In the genomic region with DNA sequence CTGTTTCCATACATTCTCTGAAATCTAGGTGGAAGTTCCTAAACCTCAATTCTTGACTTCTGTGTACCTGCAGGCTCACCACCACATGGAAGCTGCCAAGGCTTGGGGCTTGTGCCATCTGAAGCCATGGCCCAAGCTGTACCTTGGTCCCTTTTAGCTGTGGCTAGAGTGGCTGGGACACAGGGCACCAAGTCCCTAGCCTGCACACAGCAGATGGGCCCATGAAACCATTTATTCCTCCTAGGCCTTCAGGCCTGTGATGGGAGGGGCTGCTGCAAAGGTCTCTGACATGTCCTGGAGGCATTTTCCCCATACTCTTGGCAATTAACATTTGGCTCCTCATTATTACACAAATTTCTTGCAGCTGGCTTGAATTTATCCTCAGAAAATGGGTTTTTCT, we compare ENCODE assay signal across 36 cellular contexts. TPM values are rescaled to one million over a fixed set of nuclear protein-coding genes. Genes with fewer than 3 reads are reported as not detected.
"Had no signal": no experiment of that assay in that cellular context is flagged by ENCODE, and none has a peak within 500 bp of the region (broad histone marks: within the 10 kb centered on the region; RNA-seq: fewer than 3 reads in every experiment).

No MANE protein-coding gene starts in this region.

- H3K9me3 ChIP-seq: MG63 had no signal

- H3K36me3 ChIP-seq: MG63 had no signal

- H3K4me3 ChIP-seq: MG63 had no signal

- DNase-seq: Kasumi-1, MG63, MM.1S, MV-4-11, NCI-H1048, NCI-H1092, NCI-H1092 treated with DMSO at 0.1 percent for 48 hours, NCI-H1105, NCI-H1105 treated with DMSO at 0.1 percent for 48 hours, NCI-H1417, NCI-H1417 treated with DMSO at 0.1 percent for 48 hours, NCI-H1436, NCI-H1436 treated with DMSO at 0.1 percent for 48 hours, NCI-H146, NCI-H1694, NCI-H1694 treated with DMSO at 0.1 percent for 48 hours, NCI-H187, NCI-H187 treated with DMSO at 0.1 percent for 48 hours, NCI-H1930, NCI-H2029, NCI-H2029 treated with DMSO at 0.1 percent for 48 hours, NCI-H2081, NCI-H2081 treated with DMSO at 0.1 percent for 48 hours, NCI-H2107, NCI-H2171, NCI-H2171 treated with DMSO at 0.1 percent for 48 hours, NCI-H2227 treated with DMSO at 0.1 percent for 48 hours, NCI-H226, NCI-H345, NCI-H446, NCI-H446 treated with DMSO at 0.1 percent for 48 hours, NCI-H510A, NCI-H510A treated with DMSO at 0.1 percent for 48 hours, NCI-H524, NCI-H524 treated with DMSO at 0.1 percent for 48 hours had no signal

- H3K27me3 ChIP-seq: MG63 had no signal

RNA-seq across cellular contexts. Expression of a gene that starts 40.0 kb away (rescaled TPM):
- total RNA-seq: M059J had no signal
